8 cellular contexts compared by ENCODE assay signal in genomic region chr17:29778936-29779811, GRCh38.
A peak's percentile ranks its signal among the peaks of the same experiment; 100 is the strongest.
DNase-seq lines count a peak whose midpoint lies in the region; ATAC-seq and TF ChIP-seq lines count a peak whose summit lies in the region.

No MANE protein-coding gene starts in this region.

- CTCF ChIA-PET in CD8-positive, alpha-beta memory T cell (lab: Charles Lee) = interaction anchor here (0.6 to 5.3 kb wide), 37 partner anchors 8 to 702 kb away, joined by 3 to 51 read pairs (median 3); partner anchors contain the start of genes CORO6 and SSH2
- CTCF ChIA-PET in HCT116 (lab: Charles Lee) = interaction anchor here (0.7 to 3.7 kb wide), 23 partner anchors 9 to 409 kb away, joined by 3 to 63 read pairs (median 5); no protein-coding TSS in a partner anchor
- CTCF ChIA-PET in activated CD4-positive, alpha-beta T cell treated with anti-CD3 and anti-CD28 coated beads, Interleukin-2, amount 10 ng/mL, durations not matched to agents 7 days and 5 days (lab: Charles Lee) = interaction anchor here (0.6 to 5.2 kb wide), 22 partner anchors 13 to 445 kb away, joined by 3 to 39 read pairs (median 3); partner anchors contain the start of gene SSH2

- H3K9ac ChIP-seq in HCT116 (ENCODE audit: low read length) = no peak overlapping the region

- H3K9me2 ChIP-seq in HCT116 (ENCODE audit: insufficient read depth) = no peaks in the 10 kb centered on the region

- no peaks in the 10 kb centered on the region for H3K27me3 Mint-ChIP-seq in CD8-positive, alpha-beta memory T cell
- no peaks in the 10 kb centered on the region for H3K27me3 Mint-ChIP-seq in activated CD4-positive, alpha-beta T cell treated with anti-CD3 and anti-CD28 coated beads, Interleukin-2, amount 10 ng/mL, durations not matched to agents 7 days and 5 days

- no peak for TF ChIP-seq POLR2A in HCT116 (IDR thresholded peaks at IDR 0.05; ENCODE audit: borderline replicate concordance, extremely low read depth, insufficient read depth, insufficient read length)

- no peaks in the 10 kb centered on the region for H3K36me3 ChIP-seq in CD8-positive, alpha-beta memory T cell (ENCODE audit: insufficient read depth, low read length)
- H3K36me3 ChIP-seq in HCT116 (ENCODE audit: control insufficient read depth in 1 of 2, insufficient read depth in 2 of 2, low read length in 2 of 2) (no peaks in the 10 kb centered on the region), lower lobe of right lung (no peaks in the 10 kb centered on the region)

- H3K4me2 ChIP-seq in HCT116 (ENCODE audit: low read length) = no peak overlapping the region

- peaks cover 8 to 9% (median 8%) of the 10 kb centered on the region in 3 donors for H3K4me1 Mint-ChIP-seq in CD8-positive, alpha-beta memory T cell
- peaks cover 14% of the 10 kb centered on the region for H3K4me1 Mint-ChIP-seq in activated CD4-positive, alpha-beta T cell treated with anti-CD3 and anti-CD28 coated beads, Interleukin-2, amount 10 ng/mL, durations not matched to agents 7 days and 5 days

- intact Hi-C loops in HCT116 (cut with micrococcal nuclease) (loop anchor here (1.0 kb wide), 2 partner anchors 140 to 199 kb away; no protein-coding TSS in a partner anchor), lower lobe of right lung (cut with DNase I) (no loop called here)

- no peak overlapping the region for H3K27ac ChIP-seq in CD8-positive, alpha-beta memory T cell (ENCODE audit: low read depth, low read length)
- H3K27ac ChIP-seq in HCT116 (ENCODE audit: low read depth, low read length) = no peak overlapping the region
- no peak overlapping the region for H3K27ac ChIP-seq in lower lobe of right lung

- POLR2A ChIA-PET in CD8-positive, alpha-beta memory T cell (lab: Charles Lee) = interaction anchor here (0.6 to 1.6 kb wide), 4 partner anchors 19 to 166 kb away, joined by 3 to 11 read pairs (median 4); no protein-coding TSS in a partner anchor
- POLR2A ChIA-PET in HCT116 (lab: Charles Lee) = interaction anchor here (0.6 kb wide), 1 partner anchor 51 kb away, joined by 3 read pairs; no protein-coding TSS in a partner anchor
- POLR2A ChIA-PET in activated CD4-positive, alpha-beta T cell treated with anti-CD3 and anti-CD28 coated beads, Interleukin-2, amount 10 ng/mL, durations not matched to agents 7 days and 5 days (lab: Charles Lee) = no interaction called here

- H3K4me3 Mint-ChIP-seq in CD8-positive, alpha-beta memory T cell = no peak overlapping the region
- no peak overlapping the region for H3K4me3 Mint-ChIP-seq in activated CD4-positive, alpha-beta T cell treated with anti-CD3 and anti-CD28 coated beads, Interleukin-2, amount 10 ng/mL, durations not matched to agents 7 days and 5 days

- no peak overlapping the region for H2AFZ ChIP-seq in HCT116 (ENCODE audit: low read depth, low read length, poor library complexity, severe bottlenecking)

- peak; percentile 96 for ATAC-seq in HCT116
- ATAC-seq in lower lobe of right lung = peak; percentile 86 to 93
- no peak for ATAC-seq in HG03108 (IDR thresholded peaks at IDR 0.05; ENCODE audit: unreplicated experiment)

- H3K4me3 ChIP-seq in CD8-positive, alpha-beta memory T cell (ENCODE audit: low read length) = no peak overlapping the region
- no peak overlapping the region for H3K4me3 ChIP-seq in HCT116 (replicated peaks in 1 of 2; ENCODE audit: low read depth in 1 of 2, low read length in 2 of 2)
- H3K4me3 ChIP-seq in lower lobe of right lung = no peak overlapping the region

- H3K9me3 ChIP-seq in CD8-positive, alpha-beta memory T cell (ENCODE audit: low read length) = no peaks in the 10 kb centered on the region
- H3K9me3 ChIP-seq in HCT116 (ENCODE audit: control insufficient read depth in 1 of 2, insufficient read depth in 1 of 2, low read depth in 1 of 2, low read length in 2 of 2) (no peaks in the 10 kb centered on the region), lower lobe of right lung (no peaks in the 10 kb centered on the region)

- H3K4me1 ChIP-seq in CD8-positive, alpha-beta memory T cell (ENCODE audit: insufficient read depth, low read length) = peaks cover 4% of the 10 kb centered on the region
- H3K4me1 ChIP-seq in HCT116 (ENCODE audit: control insufficient read depth in 1 of 2, insufficient read depth in 2 of 2, low read length in 2 of 2) = peaks cover 1 to 2% of the 10 kb centered on the region in 2 experiments
- peaks cover 15% of the 10 kb centered on the region for H3K4me1 ChIP-seq in lower lobe of right lung

- H3K27me3 ChIP-seq in CD8-positive, alpha-beta memory T cell (ENCODE audit: insufficient read depth, low read length, poor library complexity, severe bottlenecking) = no peaks in the 10 kb centered on the region
- H3K27me3 ChIP-seq in HCT116 (ENCODE audit: insufficient read depth, low read length) = no peaks in the 10 kb centered on the region
- no peaks in the 10 kb centered on the region for H3K27me3 ChIP-seq in lower lobe of right lung (ENCODE audit: low read depth)

- DNase-seq in CD8-positive, alpha-beta memory T cell = peak; percentile 65 to 81 (median 69)
- peak; percentile 40 for DNase-seq in HCT116 (ENCODE audit: low read depth, low spot score)
- DNase-seq in NCI-H526 treated with DMSO at 0.1 percent for 48 hours (lab: John Stamatoyannopoulos, UW) = peak; percentile 67
- DNase-seq in activated CD4-positive, alpha-beta T cell treated with anti-CD3 and anti-CD28 coated beads, Interleukin-2, amount 10 ng/mL, durations not matched to agents 7 days and 5 days = peak; percentile 79
- DNase-seq in dedifferentiated amniotic fluid mesenchymal stem cell (ENCODE audit: extremely low spot score) = peak; percentile 59
- DNase-seq in lower lobe of right lung = peak; percentile 65
- peak; percentile 65 for DNase-seq in stimulated activated CD8-positive, alpha-beta memory T cell treated with anti-CD3 and anti-CD28 coated beads, Interleukin-12 subunit alpha, Interleukin-12 subunit beta, amount 100 ng/mL, for 4 hours (ENCODE audit: low read depth)

- H3K79me2 ChIP-seq in HCT116 (ENCODE audit: insufficient read depth, low read length) = no peaks in the 10 kb centered on the region

- peak overlapping the region in 6 of 8 donors; percentile 6 to 79 (median 37) for H3K27ac Mint-ChIP-seq in CD8-positive, alpha-beta memory T cell
- no peak overlapping the region for H3K27ac Mint-ChIP-seq in activated CD4-positive, alpha-beta T cell treated with anti-CD3 and anti-CD28 coated beads, Interleukin-2, amount 10 ng/mL, durations not matched to agents 7 days and 5 days

- TF ChIP-seq RAD21 in HCT116 (IDR thresholded peaks at IDR 0.05; ENCODE audit: low read depth) = peak; percentile 77

- peaks cover 0 to 15% (median 1%) of the 10 kb centered on the region in 3 donors for H3K36me3 Mint-ChIP-seq in CD8-positive, alpha-beta memory T cell
- peaks cover 8% of the 10 kb centered on the region for H3K36me3 Mint-ChIP-seq in activated CD4-positive, alpha-beta T cell treated with anti-CD3 and anti-CD28 coated beads, Interleukin-2, amount 10 ng/mL, durations not matched to agents 7 days and 5 days (ENCODE audit: low read depth)

- TF ChIP-seq CTCF in HCT116 (IDR thresholded peaks at IDR 0.05 in 2 of 3, conservative IDR thresholded peaks at IDR 0.05 in 1 of 3; ENCODE audit: borderline replicate concordance in 1 of 3, insufficient read depth in 1 of 3, low read depth in 2 of 3, low read length in 2 of 3) = peak; percentile 69 to 81 (median 71)
- peak; percentile 75 for TF ChIP-seq CTCF in lower lobe of right lung (IDR thresholded peaks at IDR 0.05)

- no TSS peak for BruUV-seq in HCT116 (replicated peaks; lab: Mats Ljungman, UMichigan)

- no peaks in the 10 kb centered on the region for H3K9me3 Mint-ChIP-seq in CD8-positive, alpha-beta memory T cell
- no peaks in the 10 kb centered on the region for H3K9me3 Mint-ChIP-seq in activated CD4-positive, alpha-beta T cell treated with anti-CD3 and anti-CD28 coated beads, Interleukin-2, amount 10 ng/mL, durations not matched to agents 7 days and 5 days

- no peaks in the 10 kb centered on the region for H4K20me1 ChIP-seq in HCT116 (ENCODE audit: insufficient read depth)

- RAD21 ChIA-PET in HCT116 (lab: Charles Lee; ENCODE audit: low non-redundant PET in 1 of 2, low total read pairs in 2 of 2, uncharacterized antibody in 2 of 2, unreplicated experiment in 2 of 2) = interaction anchor here (0.7 to 2.0 kb wide), 3 partner anchors 140 to 151 kb away, joined by 3 to 18 read pairs (median 15); partner anchors contain the start of gene SSH2 (in 1 of the 2)

TF ChIP-seq in HCT116, 20 proteins besides CTCF, POLR2A, EP300 and RAD21:
- TF ChIP-seq SIN3A (IDR thresholded peaks at IDR 0.05; ENCODE audit: low read depth) (no peak), POLR2AphosphoS5 (IDR thresholded peaks at IDR 0.05; ENCODE audit: low read depth, low read length) (no peak), CBX3 (IDR thresholded peaks at IDR 0.05; ENCODE audit: low read depth) (no peak), TCF7L2 (IDR thresholded peaks at IDR 0.05; ENCODE audit: borderline replicate concordance, extremely low read depth, insufficient read depth, insufficient read length) (no peak), EZH2 (IDR thresholded peaks at IDR 0.05) (no peak), SRF (IDR thresholded peaks at IDR 0.05; ENCODE audit: low read depth) (no peak), ELF1 (IDR thresholded peaks at IDR 0.05; ENCODE audit: borderline replicate concordance, low read depth) (no peak), EZH2phosphoT487 (IDR thresholded peaks at IDR 0.05; ENCODE audit: borderline replicate concordance) (no peak), JUND (IDR thresholded peaks at IDR 0.05) (no peak), ZBTB33 (IDR thresholded peaks at IDR 0.05; ENCODE audit: extremely low read depth, insufficient replicate concordance, low read length) (no peak), YY1 (IDR thresholded peaks at IDR 0.05; ENCODE audit: extremely low read depth, insufficient replicate concordance, low read depth, low read length) (no peak)
